In the genomic region with DNA sequence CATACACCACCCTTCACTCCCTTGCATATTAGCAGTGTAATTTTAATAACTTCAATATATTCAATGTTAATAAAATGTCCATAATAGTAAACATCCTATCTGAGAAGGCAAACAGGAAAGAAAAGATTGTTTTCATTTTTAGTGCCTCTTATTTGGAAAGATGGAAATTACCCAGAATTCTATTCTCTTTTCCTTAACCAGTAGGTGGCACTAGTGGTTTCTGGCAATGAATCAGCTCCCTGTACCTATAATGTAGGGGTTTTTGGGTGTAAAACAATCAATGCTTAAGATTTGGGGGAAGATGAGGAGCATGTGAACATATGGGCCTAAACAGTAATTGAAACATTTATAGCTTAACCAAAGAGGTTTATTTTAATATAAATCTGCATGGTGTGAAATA, we compare ENCODE assay signal across 7 cellular contexts.
A peak's percentile ranks its signal among the peaks of the same experiment; 100 is the strongest.
DNase-seq lines count a peak whose midpoint lies in the region; ATAC-seq and TF ChIP-seq lines count a peak whose summit lies in the region.

No MANE protein-coding gene starts in this region.

- H3K79me2 ChIP-seq in MM.1S (ENCODE audit: low read length) = no peaks in the 10 kb centered on the region

- DNase-seq in MM.1S = peak; percentile 48
- peak; percentile 56 for DNase-seq in choroid plexus epithelial cell (ENCODE audit: low read depth)
- peak; percentile 66 for DNase-seq in pons (ENCODE audit: low spot score)
- no peak for DNase-seq in NCI-H146 (lab: John Stamatoyannopoulos, UW)
- no peak for DNase-seq in caudate nucleus (lab: John Stamatoyannopoulos, UW)

- H3K4me2 ChIP-seq in MM.1S (ENCODE audit: low read depth, low read length) = no peak overlapping the region

- TF ChIP-seq CTCF in GM12873 (IDR thresholded peaks at IDR 0.05; ENCODE audit: insufficient read depth, low read depth, low read length, missing control alignments) = peak; percentile 48
- TF ChIP-seq CTCF in MM.1S (IDR thresholded peaks at IDR 0.05; ENCODE audit: low read length) = peak; percentile 72
- TF ChIP-seq CTCF in choroid plexus epithelial cell (conservative IDR thresholded peaks at IDR 0.05; ENCODE audit: low read depth, low read length) = peak; percentile 69

- no peaks in the 10 kb centered on the region for H3K9me2 ChIP-seq in MM.1S (replicated peaks; ENCODE audit: insufficient read depth, low read length)

- H3K4me1 ChIP-seq in MM.1S (ENCODE audit: low read length) = no peaks in the 10 kb centered on the region

- H3K9me3 ChIP-seq in MM.1S (replicated peaks; ENCODE audit: insufficient read depth, low read length) = no peaks in the 10 kb centered on the region

- no peak overlapping the region for H3K27ac ChIP-seq in MM.1S (ENCODE audit: low read length)
- H3K27ac ChIP-seq in caudate nucleus (ENCODE audit: low read depth, low read length) = no peak overlapping the region

- no peak overlapping the region for H3K9ac ChIP-seq in MM.1S (ENCODE audit: low read length)

- H3K36me3 ChIP-seq in MM.1S (replicated peaks; ENCODE audit: insufficient read depth, low read length) = no peaks in the 10 kb centered on the region

- H4K20me1 ChIP-seq in MM.1S (ENCODE audit: insufficient read depth, low read length) = no peaks in the 10 kb centered on the region

- H3F3A ChIP-seq in MM.1S (ENCODE audit: insufficient read depth, low read length) = no peaks in the 10 kb centered on the region

- ATAC-seq in GM18520 (IDR thresholded peaks at IDR 0.05; ENCODE audit: unreplicated experiment) = no peak

- H3K4me3 ChIP-seq in MM.1S (ENCODE audit: low read length) (no peak overlapping the region), choroid plexus epithelial cell (ENCODE audit: low read depth, low read length) (no peak overlapping the region)

- no peaks in the 10 kb centered on the region for H3K27me3 ChIP-seq in MM.1S (replicated peaks; ENCODE audit: insufficient read depth, low read length)

- H2AFZ ChIP-seq in MM.1S (ENCODE audit: low read length) = peak overlapping the region; percentile 30; the same call in 1 of the 2 replicates

Comparison
In these comparisons a context has a peak if more than half of its experiments do, and no peak if none do; other contexts are left out.
1. DNase-seq: peak in MM.1S (single experiment), choroid plexus epithelial cell (single experiment) and pons (single experiment); none in NCI-H146 (single experiment) and caudate nucleus (0 of 61).
2. Peak in every context shown above with its lines, with median percentiles within 50 percentile points of each other: CTCF ChIP-seq.